In the genomic region with DNA sequence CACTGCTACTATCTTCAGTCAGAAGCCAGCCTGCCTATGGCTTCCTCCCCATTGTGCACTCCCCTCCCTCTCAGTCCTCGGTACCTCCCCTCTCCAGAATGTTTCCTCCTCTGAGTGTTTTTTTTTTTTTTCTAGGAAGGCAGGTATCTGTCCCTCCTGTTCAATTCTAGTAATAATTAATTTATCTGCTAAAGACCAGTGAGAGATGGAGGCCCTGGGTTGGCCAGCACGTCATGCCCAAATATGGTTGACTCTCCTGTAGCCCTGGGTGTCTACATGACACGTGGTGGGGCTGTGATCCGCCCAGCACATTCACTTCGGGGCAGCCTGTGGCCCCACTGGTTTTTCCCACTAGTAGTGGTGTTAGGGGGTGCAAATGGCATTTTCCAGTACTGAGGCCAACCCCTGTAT, we compare ENCODE assay signal across 1 cellular context.
TF ChIP-seq lines count a peak whose summit lies in the region.

No MANE protein-coding gene starts in this region.

TF ChIP-seq in SK-N-SH, 30 proteins besides CTCF, POLR2A, EP300 and RAD21 (continued from another document):
- TF ChIP-seq, protein P1, sequence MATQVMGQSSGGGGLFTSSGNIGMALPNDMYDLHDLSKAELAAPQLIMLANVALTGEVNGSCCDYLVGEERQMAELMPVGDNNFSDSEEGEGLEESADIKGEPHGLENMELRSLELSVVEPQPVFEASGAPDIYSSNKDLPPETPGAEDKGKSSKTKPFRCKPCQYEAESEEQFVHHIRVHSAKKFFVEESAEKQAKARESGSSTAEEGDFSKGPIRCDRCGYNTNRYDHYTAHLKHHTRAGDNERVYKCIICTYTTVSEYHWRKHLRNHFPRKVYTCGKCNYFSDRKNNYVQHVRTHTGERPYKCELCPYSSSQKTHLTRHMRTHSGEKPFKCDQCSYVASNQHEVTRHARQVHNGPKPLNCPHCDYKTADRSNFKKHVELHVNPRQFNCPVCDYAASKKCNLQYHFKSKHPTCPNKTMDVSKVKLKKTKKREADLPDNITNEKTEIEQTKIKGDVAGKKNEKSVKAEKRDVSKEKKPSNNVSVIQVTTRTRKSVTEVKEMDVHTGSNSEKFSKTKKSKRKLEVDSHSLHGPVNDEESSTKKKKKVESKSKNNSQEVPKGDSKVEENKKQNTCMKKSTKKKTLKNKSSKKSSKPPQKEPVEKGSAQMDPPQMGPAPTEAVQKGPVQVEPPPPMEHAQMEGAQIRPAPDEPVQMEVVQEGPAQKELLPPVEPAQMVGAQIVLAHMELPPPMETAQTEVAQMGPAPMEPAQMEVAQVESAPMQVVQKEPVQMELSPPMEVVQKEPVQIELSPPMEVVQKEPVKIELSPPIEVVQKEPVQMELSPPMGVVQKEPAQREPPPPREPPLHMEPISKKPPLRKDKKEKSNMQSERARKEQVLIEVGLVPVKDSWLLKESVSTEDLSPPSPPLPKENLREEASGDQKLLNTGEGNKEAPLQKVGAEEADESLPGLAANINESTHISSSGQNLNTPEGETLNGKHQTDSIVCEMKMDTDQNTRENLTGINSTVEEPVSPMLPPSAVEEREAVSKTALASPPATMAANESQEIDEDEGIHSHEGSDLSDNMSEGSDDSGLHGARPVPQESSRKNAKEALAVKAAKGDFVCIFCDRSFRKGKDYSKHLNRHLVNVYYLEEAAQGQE (IDR thresholded peaks at IDR 0.05; ENCODE audit: low read depth, low read length), result no peak
- TF ChIP-seq, protein P2, sequence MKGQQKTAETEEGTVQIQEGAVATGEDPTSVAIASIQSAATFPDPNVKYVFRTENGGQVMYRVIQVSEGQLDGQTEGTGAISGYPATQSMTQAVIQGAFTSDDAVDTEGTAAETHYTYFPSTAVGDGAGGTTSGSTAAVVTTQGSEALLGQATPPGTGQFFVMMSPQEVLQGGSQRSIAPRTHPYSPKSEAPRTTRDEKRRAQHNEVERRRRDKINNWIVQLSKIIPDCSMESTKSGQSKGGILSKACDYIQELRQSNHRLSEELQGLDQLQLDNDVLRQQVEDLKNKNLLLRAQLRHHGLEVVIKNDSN (IDR thresholded peaks at IDR 0.05; ENCODE audit: borderline replicate concordance, low read depth), result no peak
- TF ChIP-seq POLR2AphosphoS5 (IDR thresholded peaks at IDR 0.05; ENCODE audit: low read depth, low read length) (no peak), SIN3A (IDR thresholded peaks at IDR 0.05; ENCODE audit: borderline replicate concordance, low read depth, low read length) (no peak)
